Comparison of ENCODE assay signal across 14 cellular contexts in the genomic region with DNA sequence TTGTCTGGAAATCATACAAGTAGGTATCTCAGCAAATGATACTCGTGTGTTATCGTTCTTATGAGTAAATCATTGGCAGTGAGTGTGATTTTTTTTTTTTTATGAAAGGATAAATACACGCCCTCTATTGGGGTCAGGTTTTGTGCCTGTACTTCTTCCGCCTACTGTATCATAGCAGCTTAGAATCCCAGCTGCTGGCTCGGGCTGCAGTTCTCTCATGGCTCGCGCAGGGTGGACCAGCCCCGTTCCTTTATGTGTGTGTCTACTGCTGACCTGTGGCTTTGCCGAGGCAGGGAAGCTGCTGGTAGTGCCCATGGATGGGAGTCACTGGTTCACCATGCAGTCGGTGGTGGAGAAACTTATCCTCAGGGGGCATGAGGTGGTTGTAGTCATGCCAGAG. TPM values are rescaled to one million over a fixed set of nuclear protein-coding genes. Genes with fewer than 3 reads are reported as not detected.
"Had no signal": no experiment of that assay in that cellular context is flagged by ENCODE, and none has a peak within 500 bp of the region (broad histone marks: within the 10 kb centered on the region; RNA-seq: fewer than 3 reads in every experiment).

A gene (plus strand): TSS at position 143 of the 400 bp plus-strand sequence. CDS start 75 bp downstream, at position 218.

RNA-seq across cellular contexts. Expression of the gene that starts here (rescaled TPM):
- total RNA-seq: left cardiac atrium, left lung, lower lobe of right lung, mammary epithelial cell, natural killer cell, occipital lobe, osteocyte, posterior vena cava, psoas muscle, renal cortical epithelial cell, right atrium auricular region, skeletal muscle tissue, upper lobe of right lung, uterus had no signal
